Comparison of ENCODE assay signal across 1 cellular context in the genomic region with DNA sequence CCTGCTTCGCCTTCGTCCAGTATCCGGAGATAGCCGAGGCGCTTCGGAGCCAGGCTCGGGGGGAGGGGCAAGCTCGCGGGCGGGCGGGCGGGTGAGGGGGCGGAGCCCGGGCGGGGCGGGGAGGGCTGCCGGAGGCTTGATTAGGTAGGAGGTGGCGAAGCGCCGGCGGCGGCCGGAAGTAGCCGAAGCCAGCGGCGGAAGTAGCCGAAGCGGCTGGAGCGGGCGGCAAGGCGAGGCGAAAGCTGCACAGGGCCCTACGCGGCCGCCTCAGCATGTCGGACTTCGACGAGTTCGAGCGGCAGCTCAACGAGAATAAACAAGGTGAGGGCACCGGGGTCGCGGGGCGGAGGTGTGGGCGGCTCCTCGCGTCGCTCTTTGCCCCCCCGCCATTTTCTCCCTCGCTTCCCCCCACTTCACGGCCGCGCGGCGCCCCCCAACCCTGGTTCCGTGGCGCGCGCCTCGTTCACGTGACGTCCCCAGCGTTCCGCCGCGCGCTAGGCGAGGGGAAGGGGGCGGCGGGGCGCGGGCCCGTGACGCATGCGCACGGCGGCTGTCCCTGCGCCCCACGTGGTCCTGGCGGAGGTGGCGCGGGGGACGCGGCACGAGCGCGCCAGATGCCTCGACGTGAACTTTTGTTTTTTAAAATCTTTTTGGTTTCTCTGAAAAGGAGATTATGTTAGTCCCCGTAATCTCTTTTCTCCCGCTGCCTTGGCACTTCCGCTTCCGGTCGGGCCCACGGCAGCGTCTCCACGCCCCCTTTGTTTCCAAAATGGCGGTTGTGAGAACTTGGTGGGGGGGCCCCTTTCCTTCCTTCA.
A peak's percentile ranks its signal among the peaks of the same experiment; 100 is the strongest.
TF ChIP-seq lines count a peak whose summit lies in the region.

A gene (plus strand): TSS at position 203 of the 815 bp plus-strand sequence. CDS start 70 bp downstream, at position 273.

TF ChIP-seq in HepG2, 621 proteins besides CTCF, POLR2A, EP300 and RAD21 (continued from another document and continues in another):
- TF ChIP-seq, protein P1, sequence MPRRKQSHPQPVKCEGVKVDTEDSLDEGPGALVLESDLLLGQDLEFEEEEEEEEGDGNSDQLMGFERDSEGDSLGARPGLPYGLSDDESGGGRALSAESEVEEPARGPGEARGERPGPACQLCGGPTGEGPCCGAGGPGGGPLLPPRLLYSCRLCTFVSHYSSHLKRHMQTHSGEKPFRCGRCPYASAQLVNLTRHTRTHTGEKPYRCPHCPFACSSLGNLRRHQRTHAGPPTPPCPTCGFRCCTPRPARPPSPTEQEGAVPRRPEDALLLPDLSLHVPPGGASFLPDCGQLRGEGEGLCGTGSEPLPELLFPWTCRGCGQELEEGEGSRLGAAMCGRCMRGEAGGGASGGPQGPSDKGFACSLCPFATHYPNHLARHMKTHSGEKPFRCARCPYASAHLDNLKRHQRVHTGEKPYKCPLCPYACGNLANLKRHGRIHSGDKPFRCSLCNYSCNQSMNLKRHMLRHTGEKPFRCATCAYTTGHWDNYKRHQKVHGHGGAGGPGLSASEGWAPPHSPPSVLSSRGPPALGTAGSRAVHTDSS (CRISPR knock-in tag; conservative IDR thresholded peaks at IDR 0.05) = no peak
- peak; percentile 6; the same call in 1 of the 2 replicates for TF ChIP-seq BHLHE40 (IDR thresholded peaks at IDR 0.05; ENCODE audit: low read length)
- no peak for TF ChIP-seq KLF9 (CRISPR knock-in tag; IDR thresholded peaks at IDR 0.05; ENCODE audit: low read depth)
- TF ChIP-seq ZNF589 (CRISPR knock-in tag; conservative IDR thresholded peaks at IDR 0.05) = peak; percentile 81; the same call in 1 of the 2 replicates
- peak; percentile 56 for TF ChIP-seq ARNTL (CRISPR knock-in tag; IDR thresholded peaks at IDR 0.05)
- TF ChIP-seq, protein P2, sequence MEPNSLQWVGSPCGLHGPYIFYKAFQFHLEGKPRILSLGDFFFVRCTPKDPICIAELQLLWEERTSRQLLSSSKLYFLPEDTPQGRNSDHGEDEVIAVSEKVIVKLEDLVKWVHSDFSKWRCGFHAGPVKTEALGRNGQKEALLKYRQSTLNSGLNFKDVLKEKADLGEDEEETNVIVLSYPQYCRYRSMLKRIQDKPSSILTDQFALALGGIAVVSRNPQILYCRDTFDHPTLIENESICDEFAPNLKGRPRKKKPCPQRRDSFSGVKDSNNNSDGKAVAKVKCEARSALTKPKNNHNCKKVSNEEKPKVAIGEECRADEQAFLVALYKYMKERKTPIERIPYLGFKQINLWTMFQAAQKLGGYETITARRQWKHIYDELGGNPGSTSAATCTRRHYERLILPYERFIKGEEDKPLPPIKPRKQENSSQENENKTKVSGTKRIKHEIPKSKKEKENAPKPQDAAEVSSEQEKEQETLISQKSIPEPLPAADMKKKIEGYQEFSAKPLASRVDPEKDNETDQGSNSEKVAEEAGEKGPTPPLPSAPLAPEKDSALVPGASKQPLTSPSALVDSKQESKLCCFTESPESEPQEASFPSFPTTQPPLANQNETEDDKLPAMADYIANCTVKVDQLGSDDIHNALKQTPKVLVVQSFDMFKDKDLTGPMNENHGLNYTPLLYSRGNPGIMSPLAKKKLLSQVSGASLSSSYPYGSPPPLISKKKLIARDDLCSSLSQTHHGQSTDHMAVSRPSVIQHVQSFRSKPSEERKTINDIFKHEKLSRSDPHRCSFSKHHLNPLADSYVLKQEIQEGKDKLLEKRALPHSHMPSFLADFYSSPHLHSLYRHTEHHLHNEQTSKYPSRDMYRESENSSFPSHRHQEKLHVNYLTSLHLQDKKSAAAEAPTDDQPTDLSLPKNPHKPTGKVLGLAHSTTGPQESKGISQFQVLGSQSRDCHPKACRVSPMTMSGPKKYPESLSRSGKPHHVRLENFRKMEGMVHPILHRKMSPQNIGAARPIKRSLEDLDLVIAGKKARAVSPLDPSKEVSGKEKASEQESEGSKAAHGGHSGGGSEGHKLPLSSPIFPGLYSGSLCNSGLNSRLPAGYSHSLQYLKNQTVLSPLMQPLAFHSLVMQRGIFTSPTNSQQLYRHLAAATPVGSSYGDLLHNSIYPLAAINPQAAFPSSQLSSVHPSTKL (CRISPR knock-in tag; IDR thresholded peaks at IDR 0.05) = peak; percentile 9; the same call in 1 of the 2 replicates
- peak; percentile 11; the same call in 1 of the 2 replicates for TF ChIP-seq ZFP41 (CRISPR knock-in tag; IDR thresholded peaks at IDR 0.05; ENCODE audit: borderline replicate concordance)
- TF ChIP-seq, protein P3, sequence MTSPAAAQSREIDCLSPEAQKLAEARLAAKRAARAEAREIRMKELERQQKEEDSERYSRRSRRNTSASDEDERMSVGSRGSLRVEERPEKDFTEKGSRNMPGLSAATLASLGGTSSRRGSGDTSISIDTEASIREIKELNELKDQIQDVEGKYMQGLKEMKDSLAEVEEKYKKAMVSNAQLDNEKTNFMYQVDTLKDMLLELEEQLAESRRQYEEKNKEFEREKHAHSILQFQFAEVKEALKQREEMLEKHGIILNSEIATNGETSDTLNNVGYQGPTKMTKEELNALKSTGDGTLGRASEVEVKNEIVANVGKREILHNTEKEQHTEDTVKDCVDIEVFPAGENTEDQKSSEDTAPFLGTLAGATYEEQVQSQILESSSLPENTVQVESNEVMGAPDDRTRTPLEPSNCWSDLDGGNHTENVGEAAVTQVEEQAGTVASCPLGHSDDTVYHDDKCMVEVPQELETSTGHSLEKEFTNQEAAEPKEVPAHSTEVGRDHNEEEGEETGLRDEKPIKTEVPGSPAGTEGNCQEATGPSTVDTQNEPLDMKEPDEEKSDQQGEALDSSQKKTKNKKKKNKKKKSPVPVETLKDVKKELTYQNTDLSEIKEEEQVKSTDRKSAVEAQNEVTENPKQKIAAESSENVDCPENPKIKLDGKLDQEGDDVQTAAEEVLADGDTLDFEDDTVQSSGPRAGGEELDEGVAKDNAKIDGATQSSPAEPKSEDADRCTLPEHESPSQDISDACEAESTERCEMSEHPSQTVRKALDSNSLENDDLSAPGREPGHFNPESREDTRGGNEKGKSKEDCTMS (CRISPR knock-in tag; conservative IDR thresholded peaks at IDR 0.05) = no peak
- TF ChIP-seq, protein P4, sequence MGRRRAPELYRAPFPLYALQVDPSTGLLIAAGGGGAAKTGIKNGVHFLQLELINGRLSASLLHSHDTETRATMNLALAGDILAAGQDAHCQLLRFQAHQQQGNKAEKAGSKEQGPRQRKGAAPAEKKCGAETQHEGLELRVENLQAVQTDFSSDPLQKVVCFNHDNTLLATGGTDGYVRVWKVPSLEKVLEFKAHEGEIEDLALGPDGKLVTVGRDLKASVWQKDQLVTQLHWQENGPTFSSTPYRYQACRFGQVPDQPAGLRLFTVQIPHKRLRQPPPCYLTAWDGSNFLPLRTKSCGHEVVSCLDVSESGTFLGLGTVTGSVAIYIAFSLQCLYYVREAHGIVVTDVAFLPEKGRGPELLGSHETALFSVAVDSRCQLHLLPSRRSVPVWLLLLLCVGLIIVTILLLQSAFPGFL (CRISPR knock-in tag; IDR thresholded peaks at IDR 0.05) = 0 out of 2 replicates have a peak, but pooled peaks have one; percentile 50
- TF ChIP-seq ZNF607 (CRISPR knock-in tag; IDR thresholded peaks at IDR 0.05; ENCODE audit: borderline replicate concordance) = peak; percentile 87
- TF ChIP-seq, protein P5, sequence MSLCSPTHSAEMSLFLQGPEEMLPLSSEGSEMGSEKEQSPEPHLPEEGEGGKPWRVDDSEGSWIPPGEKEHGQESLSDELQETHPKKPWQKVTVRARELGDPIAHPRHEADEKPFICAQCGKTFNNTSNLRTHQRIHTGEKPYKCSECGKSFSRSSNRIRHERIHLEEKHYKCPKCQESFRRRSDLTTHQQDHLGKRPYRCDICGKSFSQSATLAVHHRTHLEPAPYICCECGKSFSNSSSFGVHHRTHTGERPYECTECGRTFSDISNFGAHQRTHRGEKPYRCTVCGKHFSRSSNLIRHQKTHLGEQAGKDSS (CRISPR knock-in tag; IDR thresholded peaks at IDR 0.05; ENCODE audit: borderline replicate concordance, low read depth) = 0 out of 2 replicates have a peak, but pooled peaks have one; percentile 45
- TF ChIP-seq KLF16 (CRISPR knock-in tag; IDR thresholded peaks at IDR 0.05) = 0 out of 4 replicates have a peak, but pooled peaks of 1 of the 2 experiments have one; percentile 17
- TF ChIP-seq TSC22D2 (CRISPR knock-in tag; IDR thresholded peaks at IDR 0.05; ENCODE audit: borderline replicate concordance) = 0 out of 2 replicates have a peak, but pooled peaks have one; percentile 16
- TF ChIP-seq, protein P6, sequence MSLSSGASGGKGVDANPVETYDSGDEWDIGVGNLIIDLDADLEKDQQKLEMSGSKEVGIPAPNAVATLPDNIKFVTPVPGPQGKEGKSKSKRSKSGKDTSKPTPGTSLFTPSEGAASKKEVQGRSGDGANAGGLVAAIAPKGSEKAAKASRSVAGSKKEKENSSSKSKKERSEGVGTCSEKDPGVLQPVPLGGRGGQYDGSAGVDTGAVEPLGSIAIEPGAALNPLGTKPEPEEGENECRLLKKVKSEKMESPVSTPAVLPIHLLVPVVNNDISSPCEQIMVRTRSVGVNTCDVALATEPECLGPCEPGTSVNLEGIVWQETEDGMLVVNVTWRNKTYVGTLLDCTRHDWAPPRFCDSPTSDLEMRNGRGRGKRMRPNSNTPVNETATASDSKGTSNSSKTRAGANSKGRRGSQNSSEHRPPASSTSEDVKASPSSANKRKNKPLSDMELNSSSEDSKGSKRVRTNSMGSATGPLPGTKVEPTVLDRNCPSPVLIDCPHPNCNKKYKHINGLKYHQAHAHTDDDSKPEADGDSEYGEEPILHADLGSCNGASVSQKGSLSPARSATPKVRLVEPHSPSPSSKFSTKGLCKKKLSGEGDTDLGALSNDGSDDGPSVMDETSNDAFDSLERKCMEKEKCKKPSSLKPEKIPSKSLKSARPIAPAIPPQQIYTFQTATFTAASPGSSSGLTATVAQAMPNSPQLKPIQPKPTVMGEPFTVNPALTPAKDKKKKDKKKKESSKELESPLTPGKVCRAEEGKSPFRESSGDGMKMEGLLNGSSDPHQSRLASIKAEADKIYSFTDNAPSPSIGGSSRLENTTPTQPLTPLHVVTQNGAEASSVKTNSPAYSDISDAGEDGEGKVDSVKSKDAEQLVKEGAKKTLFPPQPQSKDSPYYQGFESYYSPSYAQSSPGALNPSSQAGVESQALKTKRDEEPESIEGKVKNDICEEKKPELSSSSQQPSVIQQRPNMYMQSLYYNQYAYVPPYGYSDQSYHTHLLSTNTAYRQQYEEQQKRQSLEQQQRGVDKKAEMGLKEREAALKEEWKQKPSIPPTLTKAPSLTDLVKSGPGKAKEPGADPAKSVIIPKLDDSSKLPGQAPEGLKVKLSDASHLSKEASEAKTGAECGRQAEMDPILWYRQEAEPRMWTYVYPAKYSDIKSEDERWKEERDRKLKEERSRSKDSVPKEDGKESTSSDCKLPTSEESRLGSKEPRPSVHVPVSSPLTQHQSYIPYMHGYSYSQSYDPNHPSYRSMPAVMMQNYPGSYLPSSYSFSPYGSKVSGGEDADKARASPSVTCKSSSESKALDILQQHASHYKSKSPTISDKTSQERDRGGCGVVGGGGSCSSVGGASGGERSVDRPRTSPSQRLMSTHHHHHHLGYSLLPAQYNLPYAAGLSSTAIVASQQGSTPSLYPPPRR (CRISPR knock-in tag; IDR thresholded peaks at IDR 0.05; ENCODE audit: borderline replicate concordance) = 0 out of 2 replicates have a peak, but pooled peaks have one; percentile 11
- peak; percentile 85; the same call in 1 of the 2 replicates for TF ChIP-seq ZNF678 (CRISPR knock-in tag; IDR thresholded peaks at IDR 0.05)
- TF ChIP-seq HNRNPK (IDR thresholded peaks at IDR 0.05; ENCODE audit: low read depth, low read length, poor library complexity, severe bottlenecking) = peak; percentile 94
- TF ChIP-seq, protein P7, sequence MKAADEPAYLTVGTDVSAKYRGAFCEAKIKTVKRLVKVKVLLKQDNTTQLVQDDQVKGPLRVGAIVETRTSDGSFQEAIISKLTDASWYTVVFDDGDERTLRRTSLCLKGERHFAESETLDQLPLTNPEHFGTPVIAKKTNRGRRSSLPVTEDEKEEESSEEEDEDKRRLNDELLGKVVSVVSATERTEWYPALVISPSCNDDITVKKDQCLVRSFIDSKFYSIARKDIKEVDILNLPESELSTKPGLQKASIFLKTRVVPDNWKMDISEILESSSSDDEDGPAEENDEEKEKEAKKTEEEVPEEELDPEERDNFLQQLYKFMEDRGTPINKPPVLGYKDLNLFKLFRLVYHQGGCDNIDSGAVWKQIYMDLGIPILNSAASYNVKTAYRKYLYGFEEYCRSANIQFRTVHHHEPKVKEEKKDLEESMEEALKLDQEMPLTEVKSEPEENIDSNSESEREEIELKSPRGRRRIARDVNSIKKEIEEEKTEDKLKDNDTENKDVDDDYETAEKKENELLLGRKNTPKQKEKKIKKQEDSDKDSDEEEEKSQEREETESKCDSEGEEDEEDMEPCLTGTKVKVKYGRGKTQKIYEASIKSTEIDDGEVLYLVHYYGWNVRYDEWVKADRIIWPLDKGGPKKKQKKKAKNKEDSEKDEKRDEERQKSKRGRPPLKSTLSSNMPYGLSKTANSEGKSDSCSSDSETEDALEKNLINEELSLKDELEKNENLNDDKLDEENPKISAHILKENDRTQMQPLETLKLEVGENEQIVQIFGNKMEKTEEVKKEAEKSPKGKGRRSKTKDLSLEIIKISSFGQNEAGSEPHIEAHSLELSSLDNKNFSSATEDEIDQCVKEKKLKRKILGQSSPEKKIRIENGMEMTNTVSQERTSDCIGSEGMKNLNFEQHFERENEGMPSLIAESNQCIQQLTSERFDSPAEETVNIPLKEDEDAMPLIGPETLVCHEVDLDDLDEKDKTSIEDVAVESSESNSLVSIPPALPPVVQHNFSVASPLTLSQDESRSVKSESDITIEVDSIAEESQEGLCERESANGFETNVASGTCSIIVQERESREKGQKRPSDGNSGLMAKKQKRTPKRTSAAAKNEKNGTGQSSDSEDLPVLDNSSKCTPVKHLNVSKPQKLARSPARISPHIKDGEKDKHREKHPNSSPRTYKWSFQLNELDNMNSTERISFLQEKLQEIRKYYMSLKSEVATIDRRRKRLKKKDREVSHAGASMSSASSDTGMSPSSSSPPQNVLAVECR (CRISPR knock-in tag; IDR thresholded peaks at IDR 0.05; ENCODE audit: borderline replicate concordance) = peak; percentile 77
- peak; percentile 73; the same call in 1 of the 2 replicates for TF ChIP-seq KLF12 (CRISPR knock-in tag; IDR thresholded peaks at IDR 0.05; ENCODE audit: borderline replicate concordance)
- 0 out of 2 replicates have a peak, but pooled peaks have one; percentile 23 for TF ChIP-seq BRCA1 (CRISPR knock-in tag; IDR thresholded peaks at IDR 0.05)
- TF ChIP-seq XRCC5 (optimal IDR thresholded peaks at IDR 0.05; ENCODE audit: low read length) = peak; percentile 20
- TF ChIP-seq, protein P8, sequence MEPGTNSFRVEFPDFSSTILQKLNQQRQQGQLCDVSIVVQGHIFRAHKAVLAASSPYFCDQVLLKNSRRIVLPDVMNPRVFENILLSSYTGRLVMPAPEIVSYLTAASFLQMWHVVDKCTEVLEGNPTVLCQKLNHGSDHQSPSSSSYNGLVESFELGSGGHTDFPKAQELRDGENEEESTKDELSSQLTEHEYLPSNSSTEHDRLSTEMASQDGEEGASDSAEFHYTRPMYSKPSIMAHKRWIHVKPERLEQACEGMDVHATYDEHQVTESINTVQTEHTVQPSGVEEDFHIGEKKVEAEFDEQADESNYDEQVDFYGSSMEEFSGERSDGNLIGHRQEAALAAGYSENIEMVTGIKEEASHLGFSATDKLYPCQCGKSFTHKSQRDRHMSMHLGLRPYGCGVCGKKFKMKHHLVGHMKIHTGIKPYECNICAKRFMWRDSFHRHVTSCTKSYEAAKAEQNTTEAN (CRISPR knock-in tag; conservative IDR thresholded peaks at IDR 0.05) = peak; percentile 13; the same call in 1 of the 2 replicates
- TF ChIP-seq ZFP36L1 (CRISPR knock-in tag; IDR thresholded peaks at IDR 0.05) = 0 out of 2 replicates have a peak, but pooled peaks have one; percentile 55
